In genomic region chr3:183253364-183253960, GRCh38 we compare ENCODE assay signal across 8 cellular contexts. TPM values are rescaled to one million over a fixed set of nuclear protein-coding genes. Genes with fewer than 3 reads are reported as not detected.
DNase-seq lines count a peak whose midpoint lies in the region; TF ChIP-seq lines count a peak whose summit lies in the region.

No MANE protein-coding gene starts in this region.

- WGBS in thyroid gland, 2 donors = 0 to 2% methylated on average over 11 to 35 of the region's 48 CpGs

- peak overlapping the region; percentile 64 for H3K4me3 Mint-ChIP-seq in activated CD4-positive, alpha-beta memory T cell treated with anti-CD3 and anti-CD28 coated beads, Interleukin-2, amount 10 ng/mL, durations not matched to agents 7 days and 5 days

- intact Hi-C loops in thyroid gland (cut with DNase I) = no loop called here

- DNase-seq in ELR (ENCODE audit: low read depth) (peak; percentile 56), LNCaP clone FGC (ENCODE audit: low read depth) (no peak), erythroblast (lab: John Stamatoyannopoulos, UW) (peak; percentile 62 to 75), thyroid gland (peak; percentile 77 to 82), SKM-1 treated with dmso at 0.1 percent for 144 hours (lab: John Stamatoyannopoulos, UW; ENCODE audit: unreplicated experiment) (no peak), T-helper 9 cell (no peak)
- DNase-seq in activated CD4-positive, alpha-beta memory T cell treated with anti-CD3 and anti-CD28 coated beads, Interleukin-2, amount 10 ng/mL, durations not matched to agents 7 days and 5 days = peak; percentile 24

- H3K9me3 ChIP-seq in mononuclear cell (ENCODE audit: low read depth, low read length) = no peaks in the 10 kb centered on the region
- H3K9me3 ChIP-seq in thyroid gland = no peaks in the 10 kb centered on the region

- H3K9me3 Mint-ChIP-seq in activated CD4-positive, alpha-beta memory T cell treated with anti-CD3 and anti-CD28 coated beads, Interleukin-2, amount 10 ng/mL, durations not matched to agents 7 days and 5 days = no peaks in the 10 kb centered on the region

- TF ChIP-seq CTCF in LNCaP clone FGC (IDR thresholded peaks at IDR 0.05; ENCODE audit: control insufficient read depth, extremely low read depth, insufficient read depth) (no peak), thyroid gland (IDR thresholded peaks at IDR 0.05) (no peak)

- H3K36me3 Mint-ChIP-seq in activated CD4-positive, alpha-beta memory T cell treated with anti-CD3 and anti-CD28 coated beads, Interleukin-2, amount 10 ng/mL, durations not matched to agents 7 days and 5 days (ENCODE audit: low read depth) = no peaks in the 10 kb centered on the region

- H3K4me1 ChIP-seq in mononuclear cell (ENCODE audit: insufficient read depth, low read length) = peaks cover 24% of the 10 kb centered on the region
- peaks cover 0 to 6% of the 10 kb centered on the region in 2 donors for H3K4me1 ChIP-seq in thyroid gland

- H3K36me3 ChIP-seq in thyroid gland = no peaks in the 10 kb centered on the region

- H3K27ac Mint-ChIP-seq in activated CD4-positive, alpha-beta memory T cell treated with anti-CD3 and anti-CD28 coated beads, Interleukin-2, amount 10 ng/mL, durations not matched to agents 7 days and 5 days = no peak overlapping the region

- peaks cover 9% of the 10 kb centered on the region for H3K4me1 Mint-ChIP-seq in activated CD4-positive, alpha-beta memory T cell treated with anti-CD3 and anti-CD28 coated beads, Interleukin-2, amount 10 ng/mL, durations not matched to agents 7 days and 5 days

- H3K27me3 ChIP-seq in mononuclear cell (ENCODE audit: insufficient read depth, low read length) (peaks cover 22% of the 10 kb centered on the region), thyroid gland (no peaks in the 10 kb centered on the region)

- TF ChIP-seq POLR2A in erythroblast (IDR thresholded peaks at IDR 0.05; ENCODE audit: low read length) (peak; percentile 55), thyroid gland (IDR thresholded peaks at IDR 0.05) (peak in 1 of 2 donors; percentile 45)

- peak overlapping the region; percentile 83 to 92 (median 90) for H3K27ac ChIP-seq in thyroid gland

- peaks cover 31% of the 10 kb centered on the region for H3K27me3 Mint-ChIP-seq in activated CD4-positive, alpha-beta memory T cell treated with anti-CD3 and anti-CD28 coated beads, Interleukin-2, amount 10 ng/mL, durations not matched to agents 7 days and 5 days

- CTCF ChIA-PET in activated CD4-positive, alpha-beta memory T cell treated with anti-CD3 and anti-CD28 coated beads, Interleukin-2, amount 10 ng/mL, durations not matched to agents 7 days and 5 days (lab: Charles Lee) = interaction anchor here (1.3 to 1.6 kb wide), 3 partner anchors 67 to 130 kb away, joined by 3 to 8 read pairs (median 4); no protein-coding TSS in a partner anchor

- H3K4me3 ChIP-seq in LNCaP clone FGC (ENCODE audit: low read depth, low read length) (peak overlapping the region; percentile 47), mononuclear cell (ENCODE audit: low read length) (peak overlapping the region; percentile 53), thyroid gland (replicated peaks in 1 of 3) (peak overlapping the region; percentile 72 to 92 (median 86))

- POLR2A ChIA-PET in activated CD4-positive, alpha-beta memory T cell treated with anti-CD3 and anti-CD28 coated beads, Interleukin-2, amount 10 ng/mL, durations not matched to agents 7 days and 5 days (lab: Charles Lee) = interaction anchor here (1.0 to 1.5 kb wide), 3 partner anchors 10 to 175 kb away, joined by 3 read pairs; partner anchors contain the start of gene MCF2L2

RNA-seq across cellular contexts. Expression of gene B3GNT5, which starts 0.4 kb away (rescaled TPM):
- total RNA-seq in activated CD4-positive, alpha-beta memory T cell treated with anti-CD3 and anti-CD28 coated beads, Interleukin-2, amount 10 ng/mL, durations not matched to agents 7 days and 5 days = under 1 TPM; 0.60 to 0.78 TPM
- total RNA-seq in mononuclear cell (37.6 TPM), thyroid gland (10 to 100 TPM in 1 of 4 donors, 1 to 10 TPM in 3; 5.2 to 10.6 (median 7.1) TPM)

Comparison
In these comparisons a context has a peak if more than half of its experiments do, and no peak if none do; other contexts are left out.
1. DNase-seq: peak in ELR (single experiment), activated CD4-positive, alpha-beta memory T cell treated with anti-CD3 and anti-CD28 coated beads, Interleukin-2, amount 10 ng/mL, durations not matched to agents 7 days and 5 days (single experiment), erythroblast (2 of 2) and thyroid gland (2 of 2); none in LNCaP clone FGC (single experiment), SKM-1 treated with dmso at 0.1 percent for 144 hours (single experiment) and T-helper 9 cell (single experiment).
2. Peak in every context shown above with its lines, with median percentiles within 50 percentile points of each other: H3K4me3 ChIP-seq.